Comparison of ENCODE assay signal across 25 cellular contexts in genomic region chr10:80081801-80082750, GRCh38. TPM values are rescaled to one million over a fixed set of nuclear protein-coding genes. Genes with fewer than 3 reads are reported as not detected.
DNase-seq lines count a peak whose midpoint lies in the region; ATAC-seq and TF ChIP-seq lines count a peak whose summit lies in the region.
"Had no signal": no experiment of that assay in that cellular context is flagged by ENCODE, and none has a peak within 500 bp of the region (broad histone marks: within the 10 kb centered on the region; RNA-seq: fewer than 3 reads in every experiment).

No MANE protein-coding gene starts in this region.

- no peak overlapping the region for H2AFZ ChIP-seq in hepatocyte
- H2AFZ ChIP-seq: neural progenitor cell had no signal

- no peaks in the 10 kb centered on the region for H3K9me2 ChIP-seq in hepatocyte (replicated peaks; ENCODE audit: insufficient read depth)

- no peak for DNase-seq in activated T-cell treated with anti-CD3 and anti-CD28 coated beads, Interleukin-2, amount 50 U/mL, for 72 hours
- no peak for DNase-seq in activated T-cell treated with anti-CD3 and anti-CD28 coated beads, Interleukin-2, amount 50 U/mL, for 48 hours
- DNase-seq in amniotic epithelial cell (ENCODE audit: low read depth) (peak; percentile 73), hepatocyte (ENCODE audit: low spot score) (peak; percentile 62), suprapubic skin (ENCODE audit: low spot score in 2 of 2) (no peak)
- DNase-seq in naive thymus-derived CD4-positive, alpha-beta T cell: no peak
- DNase-seq in activated CD4-positive, alpha-beta T cell treated with anti-CD3 and anti-CD28 coated beads, Interleukin-2, amount 50 U/mL, for 48 hours: no peak
- DNase-seq: activated naive CD4-positive, alpha-beta T cell treated with Interleukin-2 at 50 U/mL for 16 hours; anterior cingulate cortex; effector memory CD4-positive, alpha-beta T cell; GF-D8; hippocampal formation; KBM-7; kidney glomerular epithelial cell; NCI-H1092; NCI-H2029; NCI-H446 treated with DMSO at 0.1 percent for 48 hours; uterus had no signal

- H3K4me2 ChIP-seq in hepatocyte: no peak overlapping the region
- H3K4me2 ChIP-seq: A549, BLaER1, neural progenitor cell had no signal

- H3K9me3 Mint-ChIP-seq in activated T-cell treated with anti-CD3 and anti-CD28 coated beads, Interleukin-2, amount 50 U/mL, for 72 hours: no peaks in the 10 kb centered on the region
- H3K9me3 Mint-ChIP-seq in naive thymus-derived CD4-positive, alpha-beta T cell: no peaks in the 10 kb centered on the region
- H3K9me3 Mint-ChIP-seq: central memory CD8-positive, alpha-beta T cell; neural progenitor cell had no signal

- CTCF ChIA-PET in naive thymus-derived CD4-positive, alpha-beta T cell (lab: Charles Lee): no interaction called here

- H3K27me3 ChIP-seq in hepatocyte (no peaks in the 10 kb centered on the region), suprapubic skin (no peaks in the 10 kb centered on the region)
- H3K27me3 ChIP-seq in naive thymus-derived CD4-positive, alpha-beta T cell (ENCODE audit: control insufficient read depth in 2 of 2, insufficient read depth in 2 of 2, low read length in 2 of 2): no peaks in the 10 kb centered on the region
- H3K27me3 ChIP-seq: BLaER1, neural progenitor cell, uterus had no signal

- H4K20me1 ChIP-seq in hepatocyte (ENCODE audit: insufficient read depth, poor library complexity, severe bottlenecking): no peaks in the 10 kb centered on the region
- H4K20me1 ChIP-seq: BLaER1 had no signal

- H3K79me2 ChIP-seq in hepatocyte: peaks cover 12% of the 10 kb centered on the region

- no peak for TF ChIP-seq POLR2A in suprapubic skin (IDR thresholded peaks at IDR 0.05)

- no peaks in the 10 kb centered on the region for H3K36me3 ChIP-seq in hepatocyte (replicated peaks; ENCODE audit: insufficient read depth, low read depth)
- H3K36me3 ChIP-seq in suprapubic skin: peaks cover 6% of the 10 kb centered on the region
- peaks cover 0 to 29% (median 0%) of the 10 kb centered on the region in 3 experiments for H3K36me3 ChIP-seq in naive thymus-derived CD4-positive, alpha-beta T cell (ENCODE audit: control insufficient read depth in 2 of 3, insufficient read depth in 3 of 3, low read length in 3 of 3)
- H3K36me3 ChIP-seq: neural progenitor cell, prostate gland, uterus had no signal

- H3K9me3 ChIP-seq in hepatocyte (ENCODE audit: low read depth) (no peaks in the 10 kb centered on the region), suprapubic skin (no peaks in the 10 kb centered on the region)
- no peaks in the 10 kb centered on the region for H3K9me3 ChIP-seq in naive thymus-derived CD4-positive, alpha-beta T cell (ENCODE audit: control insufficient read depth in 2 of 3, low read length in 3 of 3)
- H3K9me3 ChIP-seq: A549, BLaER1, prostate gland, uterus had no signal

- H3K27ac ChIP-seq in hepatocyte: peak overlapping the region; percentile 2
- peak overlapping the region; percentile 36 for H3K27ac ChIP-seq in suprapubic skin
- no peak overlapping the region for H3K27ac ChIP-seq in naive thymus-derived CD4-positive, alpha-beta T cell (ENCODE audit: low read depth, low read length)
- H3K27ac ChIP-seq: A549, BLaER1, neural progenitor cell, prostate gland, uterus had no signal

- no peak for TF ChIP-seq EP300 in suprapubic skin (IDR thresholded peaks at IDR 0.05)

- H3K27ac Mint-ChIP-seq in activated T-cell treated with anti-CD3 and anti-CD28 coated beads, Interleukin-2, amount 50 U/mL, for 72 hours: peak overlapping the region; percentile 63
- H3K27ac Mint-ChIP-seq in naive thymus-derived CD4-positive, alpha-beta T cell: peak overlapping the region in 1 of 9 donors; percentile 65
- H3K27ac Mint-ChIP-seq: neural progenitor cell had no signal

- ATAC-seq in activated T-cell treated with anti-CD3 and anti-CD28 coated beads, Interleukin-2, amount 50 U/mL, for 72 hours (replicated peaks in 1 of 2): no peak
- ATAC-seq in naive thymus-derived CD4-positive, alpha-beta T cell: no peak
- no peak for ATAC-seq in GM19023 (IDR thresholded peaks at IDR 0.05; ENCODE audit: unreplicated experiment)
- ATAC-seq: A549, HCT116 had no signal

- H3K4me1 Mint-ChIP-seq in activated T-cell treated with anti-CD3 and anti-CD28 coated beads, Interleukin-2, amount 50 U/mL, for 72 hours (ENCODE audit: low read depth): peaks cover 37% of the 10 kb centered on the region
- H3K4me1 Mint-ChIP-seq in naive thymus-derived CD4-positive, alpha-beta T cell: peaks cover 9 to 25% (median 20%) of the 10 kb centered on the region in 7 donors

- H3K36me3 Mint-ChIP-seq in activated T-cell treated with anti-CD3 and anti-CD28 coated beads, Interleukin-2, amount 50 U/mL, for 72 hours (ENCODE audit: insufficient read depth in 2 of 2): peaks cover 2 to 4% of the 10 kb centered on the region in 2 donors
- H3K36me3 Mint-ChIP-seq in naive thymus-derived CD4-positive, alpha-beta T cell: peaks cover 0 to 20% (median 9%) of the 10 kb centered on the region in 5 donors
- H3K36me3 Mint-ChIP-seq: neural progenitor cell had no signal

- H3K27me3 Mint-ChIP-seq in activated T-cell treated with anti-CD3 and anti-CD28 coated beads, Interleukin-2, amount 50 U/mL, for 72 hours (ENCODE audit: low read depth): no peaks in the 10 kb centered on the region
- no peaks in the 10 kb centered on the region for H3K27me3 Mint-ChIP-seq in naive thymus-derived CD4-positive, alpha-beta T cell
- H3K27me3 Mint-ChIP-seq: central memory CD8-positive, alpha-beta T cell had no signal

- intact Hi-C loops in naive thymus-derived CD4-positive, alpha-beta T cell (cut with micrococcal nuclease): no loop called here

- 32% methylated on average over 5 of the region's 5 CpGs for WGBS in hepatocyte (ENCODE audit: low lambda C conversion rate, missing lambda C conversion rate)
- WGBS in suprapubic skin: 42% methylated on average over 5 of the region's 5 CpGs

- TF ChIP-seq CTCF in hepatocyte (IDR thresholded peaks at IDR 0.05; ENCODE audit: poor library complexity): no peak
- no peak for TF ChIP-seq CTCF in suprapubic skin (IDR thresholded peaks at IDR 0.05)

- no peaks in the 10 kb centered on the region for H3K4me1 ChIP-seq in hepatocyte (ENCODE audit: insufficient read depth)
- H3K4me1 ChIP-seq in suprapubic skin: peaks cover 29% of the 10 kb centered on the region
- H3K4me1 ChIP-seq in naive thymus-derived CD4-positive, alpha-beta T cell (ENCODE audit: control insufficient read depth in 2 of 2, insufficient read depth in 2 of 2, low read length in 2 of 2): peaks cover 6 to 12% of the 10 kb centered on the region in 2 donors
- H3K4me1 ChIP-seq: neural progenitor cell, uterus had no signal

- peak overlapping the region in 1 of 2 donors; percentile 16 for H3K4me3 Mint-ChIP-seq in activated T-cell treated with anti-CD3 and anti-CD28 coated beads, Interleukin-2, amount 50 U/mL, for 72 hours
- no peak overlapping the region for H3K4me3 Mint-ChIP-seq in naive thymus-derived CD4-positive, alpha-beta T cell
- H3K4me3 Mint-ChIP-seq: central memory CD8-positive, alpha-beta T cell; neural progenitor cell had no signal

- POLR2A ChIA-PET in naive thymus-derived CD4-positive, alpha-beta T cell (lab: Charles Lee): no interaction called here

- H3K4me3 ChIP-seq in hepatocyte: no peak overlapping the region
- no peak overlapping the region for H3K4me3 ChIP-seq in suprapubic skin
- H3K4me3 ChIP-seq in naive thymus-derived CD4-positive, alpha-beta T cell (ENCODE audit: low read length): no peak overlapping the region
- H3K4me3 ChIP-seq: A549, BLaER1, neural progenitor cell, prostate gland, uterus had no signal

RNA-seq across cellular contexts. Expression of gene TMEM254, which starts 3.6 kb away (rescaled TPM):
- 10 to 100 TPM; 15.6 to 15.8 TPM for total RNA-seq in activated T-cell treated with anti-CD3 and anti-CD28 coated beads, Interleukin-2, amount 50 U/mL, for 72 hours
- total RNA-seq in hepatocyte: 17.1 and 22.1 TPM in 2 replicates
- polyA plus RNA-seq in hepatocyte: 29.6 and 33.7 TPM in 2 replicates
- total RNA-seq in suprapubic skin: 10 to 100 TPM; 34.0 to 90.8 (median 77.2) TPM
- total RNA-seq in naive thymus-derived CD4-positive, alpha-beta T cell: 10 to 100 TPM in 4 of 5 experiments, 1 to 10 TPM in 1; 7.3 to 19.6 (median 17.1) TPM
- polyA plus RNA-seq in naive thymus-derived CD4-positive, alpha-beta T cell: 10 to 100 TPM; 37.4 to 44.5 TPM

RNA-seq across cellular contexts. Expression of gene PLAC9, which starts 50.5 kb away (rescaled TPM):
- not detected for total RNA-seq in activated T-cell treated with anti-CD3 and anti-CD28 coated beads, Interleukin-2, amount 50 U/mL, for 72 hours
- total RNA-seq in hepatocyte (11.4 and 14.8 TPM in 2 replicates), suprapubic skin (10 to 100 TPM in 2 of 4 donors, 1 to 10 TPM in 2; 5.6 to 18.5 (median 9.2) TPM)
- polyA plus RNA-seq in hepatocyte: 83.3 and 92.9 TPM in 2 replicates
- total RNA-seq in naive thymus-derived CD4-positive, alpha-beta T cell: not detected
- polyA plus RNA-seq in naive thymus-derived CD4-positive, alpha-beta T cell: not detected
- polyA plus RNA-seq: A549 had no signal

Comparison
In these comparisons a context has a peak if more than half of its experiments do, and no peak if none do; other contexts are left out.
1. DNase-seq: peak in amniotic epithelial cell (single experiment) and hepatocyte (single experiment); none in activated T-cell treated with anti-CD3 and anti-CD28 coated beads, Interleukin-2, amount 50 U/mL, for 72 hours (0 of 2), activated T-cell treated with anti-CD3 and anti-CD28 coated beads, Interleukin-2, amount 50 U/mL, for 48 hours (0 of 2), suprapubic skin (0 of 2), naive thymus-derived CD4-positive, alpha-beta T cell (0 of 9) and activated CD4-positive, alpha-beta T cell treated with anti-CD3 and anti-CD28 coated beads, Interleukin-2, amount 50 U/mL, for 48 hours (0 of 2).
2. RNA of gene PLAC9, which starts 50.5 kb away (total RNA-seq): 5.6 to 18.5 TPM in suprapubic skin and 11.4 to 14.8 TPM in hepatocyte; not detected in activated T-cell treated with anti-CD3 and anti-CD28 coated beads, Interleukin-2, amount 50 U/mL, for 72 hours and not detected in naive thymus-derived CD4-positive, alpha-beta T cell; every median in the first group is over 4 times any median in the second.